ENCODE assay signal across 1 cellular context in genomic region chr1:207397525-207397926, GRCh38.
TF ChIP-seq lines count a peak whose summit lies in the region.

No MANE protein-coding gene starts in this region.

TF ChIP-seq in HepG2, 621 proteins besides CTCF, POLR2A, EP300 and RAD21 (continued from another document):
- peak; percentile 38; the same call in 1 of the 2 replicates for TF ChIP-seq ZNF574 (CRISPR knock-in tag; IDR thresholded peaks at IDR 0.05)
- TF ChIP-seq NFRKB (IDR thresholded peaks at IDR 0.05): no peak
- no peak for TF ChIP-seq ZNF619 (CRISPR knock-in tag; IDR thresholded peaks at IDR 0.05)
